Comparison of ENCODE assay signal across 1 cellular context in the genomic region with DNA sequence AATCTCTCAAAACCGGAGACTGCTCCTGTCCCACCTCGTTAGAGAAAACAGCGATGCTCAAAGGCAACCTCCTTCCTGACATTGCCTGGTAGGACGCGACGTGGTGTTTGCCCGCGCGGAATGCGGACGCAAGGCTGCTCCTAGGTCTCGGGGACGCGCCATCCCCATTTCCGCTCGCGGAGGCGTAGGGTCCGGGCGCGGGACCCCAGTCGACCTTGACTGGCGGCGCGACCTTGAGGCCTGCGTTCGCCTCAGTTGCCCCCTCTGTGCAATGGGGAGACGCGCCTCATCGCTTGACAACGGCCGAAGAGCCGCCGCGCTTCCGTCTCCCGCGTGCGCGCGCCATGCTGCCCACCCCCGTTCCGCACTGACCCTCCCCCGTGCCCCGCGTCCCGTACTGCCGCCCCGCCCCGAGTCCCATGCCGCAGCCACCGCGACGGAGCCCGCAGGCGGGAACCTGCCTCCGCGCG.
A peak's percentile ranks its signal among the peaks of the same experiment; 100 is the strongest.
TF ChIP-seq lines count a peak whose summit lies in the region.

No MANE protein-coding gene starts in this region.

TF ChIP-seq in HepG2, 621 proteins besides CTCF, POLR2A, EP300 and RAD21 (continued from another document and continues in another):
- TF ChIP-seq, protein P1, sequence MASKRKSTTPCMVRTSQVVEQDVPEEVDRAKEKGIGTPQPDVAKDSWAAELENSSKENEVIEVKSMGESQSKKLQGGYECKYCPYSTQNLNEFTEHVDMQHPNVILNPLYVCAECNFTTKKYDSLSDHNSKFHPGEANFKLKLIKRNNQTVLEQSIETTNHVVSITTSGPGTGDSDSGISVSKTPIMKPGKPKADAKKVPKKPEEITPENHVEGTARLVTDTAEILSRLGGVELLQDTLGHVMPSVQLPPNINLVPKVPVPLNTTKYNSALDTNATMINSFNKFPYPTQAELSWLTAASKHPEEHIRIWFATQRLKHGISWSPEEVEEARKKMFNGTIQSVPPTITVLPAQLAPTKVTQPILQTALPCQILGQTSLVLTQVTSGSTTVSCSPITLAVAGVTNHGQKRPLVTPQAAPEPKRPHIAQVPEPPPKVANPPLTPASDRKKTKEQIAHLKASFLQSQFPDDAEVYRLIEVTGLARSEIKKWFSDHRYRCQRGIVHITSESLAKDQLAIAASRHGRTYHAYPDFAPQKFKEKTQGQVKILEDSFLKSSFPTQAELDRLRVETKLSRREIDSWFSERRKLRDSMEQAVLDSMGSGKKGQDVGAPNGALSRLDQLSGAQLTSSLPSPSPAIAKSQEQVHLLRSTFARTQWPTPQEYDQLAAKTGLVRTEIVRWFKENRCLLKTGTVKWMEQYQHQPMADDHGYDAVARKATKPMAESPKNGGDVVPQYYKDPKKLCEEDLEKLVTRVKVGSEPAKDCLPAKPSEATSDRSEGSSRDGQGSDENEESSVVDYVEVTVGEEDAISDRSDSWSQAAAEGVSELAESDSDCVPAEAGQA (IDR thresholded peaks at IDR 0.05; ENCODE audit: low read depth) = no peak
- TF ChIP-seq, protein P1 (CRISPR knock-in tag; IDR thresholded peaks at IDR 0.05; ENCODE audit: borderline replicate concordance) = no peak
- TF ChIP-seq PBX3 (CRISPR knock-in tag; IDR thresholded peaks at IDR 0.05; ENCODE audit: borderline replicate concordance) (no peak), TAF1 (CRISPR knock-in tag; IDR thresholded peaks at IDR 0.05) (no peak), ZNF629 (CRISPR knock-in tag; conservative IDR thresholded peaks at IDR 0.05) (peak; percentile 100), NFE2 (CRISPR knock-in tag; IDR thresholded peaks at IDR 0.05) (no peak), ZNF839 (CRISPR knock-in tag; IDR thresholded peaks at IDR 0.05; ENCODE audit: borderline replicate concordance) (peak; percentile 66; the same call in 1 of the 2 replicates), ZNF12 (CRISPR knock-in tag; IDR thresholded peaks at IDR 0.05) (no peak), ZFP36 (IDR thresholded peaks at IDR 0.05; ENCODE audit: borderline replicate concordance, low read depth, low read length, partially characterized antibody) (no peak), KMT2B (CRISPR knock-in tag; IDR thresholded peaks at IDR 0.05) (no peak; the same call in 1 of the 2 replicates), HMGXB3 (CRISPR knock-in tag; IDR thresholded peaks at IDR 0.05; ENCODE audit: borderline replicate concordance) (no peak), POLR2G (IDR thresholded peaks at IDR 0.05; ENCODE audit: low read depth, low read length) (no peak), DDIT3 (CRISPR knock-in tag; IDR thresholded peaks at IDR 0.05) (no peak), TAF15 (IDR thresholded peaks at IDR 0.05; ENCODE audit: low read depth, low read length, poor library complexity, severe bottlenecking) (no peak), JDP2 (CRISPR knock-in tag; IDR thresholded peaks at IDR 0.05; ENCODE audit: borderline replicate concordance) (no peak), CHCHD3 (CRISPR knock-in tag; IDR thresholded peaks at IDR 0.05) (no peak), ZNF296 (CRISPR knock-in tag; conservative IDR thresholded peaks at IDR 0.05) (no peak), ATF5 (CRISPR knock-in tag; IDR thresholded peaks at IDR 0.05; ENCODE audit: low read depth) (no peak), LRRFIP1 (CRISPR knock-in tag; conservative IDR thresholded peaks at IDR 0.05) (no peak), EHMT2 (IDR thresholded peaks at IDR 0.05; ENCODE audit: borderline replicate concordance, low read depth, low read length) (no peak), ZBTB34 (CRISPR knock-in tag; IDR thresholded peaks at IDR 0.05) (no peak), ZBTB26 (CRISPR knock-in tag; IDR thresholded peaks at IDR 0.05; ENCODE audit: borderline replicate concordance) (no peak), ZNF724P (CRISPR knock-in tag; IDR thresholded peaks at IDR 0.05; ENCODE audit: borderline replicate concordance) (no peak), ZNF883 (CRISPR knock-in tag; IDR thresholded peaks at IDR 0.05; ENCODE audit: not compliant biosample characterization) (no peak), THYN1 (CRISPR knock-in tag; IDR thresholded peaks at IDR 0.05; ENCODE audit: borderline replicate concordance, low read depth) (no peak)
- TF ChIP-seq, protein P2, sequence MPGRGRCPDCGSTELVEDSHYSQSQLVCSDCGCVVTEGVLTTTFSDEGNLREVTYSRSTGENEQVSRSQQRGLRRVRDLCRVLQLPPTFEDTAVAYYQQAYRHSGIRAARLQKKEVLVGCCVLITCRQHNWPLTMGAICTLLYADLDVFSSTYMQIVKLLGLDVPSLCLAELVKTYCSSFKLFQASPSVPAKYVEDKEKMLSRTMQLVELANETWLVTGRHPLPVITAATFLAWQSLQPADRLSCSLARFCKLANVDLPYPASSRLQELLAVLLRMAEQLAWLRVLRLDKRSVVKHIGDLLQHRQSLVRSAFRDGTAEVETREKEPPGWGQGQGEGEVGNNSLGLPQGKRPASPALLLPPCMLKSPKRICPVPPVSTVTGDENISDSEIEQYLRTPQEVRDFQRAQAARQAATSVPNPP (CRISPR knock-in tag; IDR thresholded peaks at IDR 0.05) = no peak
- TF ChIP-seq, protein P3, sequence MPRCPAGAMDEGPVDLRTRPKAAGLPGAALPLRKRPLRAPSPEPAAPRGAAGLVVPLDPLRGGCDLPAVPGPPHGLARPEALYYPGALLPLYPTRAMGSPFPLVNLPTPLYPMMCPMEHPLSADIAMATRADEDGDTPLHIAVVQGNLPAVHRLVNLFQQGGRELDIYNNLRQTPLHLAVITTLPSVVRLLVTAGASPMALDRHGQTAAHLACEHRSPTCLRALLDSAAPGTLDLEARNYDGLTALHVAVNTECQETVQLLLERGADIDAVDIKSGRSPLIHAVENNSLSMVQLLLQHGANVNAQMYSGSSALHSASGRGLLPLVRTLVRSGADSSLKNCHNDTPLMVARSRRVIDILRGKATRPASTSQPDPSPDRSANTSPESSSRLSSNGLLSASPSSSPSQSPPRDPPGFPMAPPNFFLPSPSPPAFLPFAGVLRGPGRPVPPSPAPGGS (CRISPR knock-in tag; IDR thresholded peaks at IDR 0.05) = no peak
- TF ChIP-seq, protein P4, sequence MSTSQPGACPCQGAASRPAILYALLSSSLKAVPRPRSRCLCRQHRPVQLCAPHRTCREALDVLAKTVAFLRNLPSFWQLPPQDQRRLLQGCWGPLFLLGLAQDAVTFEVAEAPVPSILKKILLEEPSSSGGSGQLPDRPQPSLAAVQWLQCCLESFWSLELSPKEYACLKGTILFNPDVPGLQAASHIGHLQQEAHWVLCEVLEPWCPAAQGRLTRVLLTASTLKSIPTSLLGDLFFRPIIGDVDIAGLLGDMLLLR (CRISPR knock-in tag; IDR thresholded peaks at IDR 0.05) = no peak; the same call in none of the 2 replicates
